ENCODE assay signal across 26 cellular contexts in the genomic region with DNA sequence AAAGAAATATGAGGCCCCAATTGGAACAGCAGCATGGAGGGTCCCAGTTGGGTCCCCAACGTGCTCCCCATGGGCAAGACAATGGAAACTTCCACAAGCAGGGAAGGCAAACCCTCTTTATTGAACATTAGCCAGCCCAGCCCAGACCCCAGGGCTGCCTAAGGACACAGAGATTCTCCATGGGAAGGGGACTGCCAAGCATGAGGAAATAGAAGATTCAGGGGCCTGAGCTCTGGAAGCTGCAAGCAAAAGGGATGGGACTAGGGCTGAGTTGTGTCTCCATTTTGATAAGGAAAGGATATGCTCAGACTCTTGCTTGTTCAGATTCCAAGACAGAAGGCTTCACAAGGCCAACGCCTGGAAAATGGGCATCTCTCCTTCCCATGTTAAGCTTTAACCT.
"Had no signal": no experiment of that assay in that cellular context is flagged by ENCODE, and none has a peak within 500 bp of the region (broad histone marks: within the 10 kb centered on the region; RNA-seq: fewer than 3 reads in every experiment).

No MANE protein-coding gene starts in this region.

- H2AFZ ChIP-seq: neural progenitor cell, parathyroid adenoma had no signal

- H3K4me3 Mint-ChIP-seq: mesothelial cell of epicardium; naive B cell; natural killer cell; nephron progenitor cell; neural progenitor cell; stimulated activated naive CD8-positive, alpha-beta T cell treated with anti-CD3 and anti-CD28 coated beads, Interleukin-15, amount 100 ng/mL, for 72 hours; type B pancreatic cell had no signal

- H3K9me3 ChIP-seq: lower lobe of right lung, neutrophil, psoas muscle, right lobe of liver, tibial nerve, uterus had no signal

- DNase-seq: hippocampal formation; kidney glomerular epithelial cell; left cardiac atrium; lower lobe of right lung; mammary epithelial cell; mesendoderm; naive B cell; natural killer cell; nephron progenitor cell; occipital lobe; psoas muscle; right lobe of liver; stimulated activated CD4-positive, alpha-beta T cell treated with anti-CD3 and anti-CD28 coated beads, Interleukin-12 subunit alpha, Interleukin-12 subunit beta, amount 100 ng/mL, for 4 hours; stimulated activated CD4-positive, alpha-beta T cell treated with anti-CD3 and anti-CD28 coated beads, Interleukin-15, amount 100 ng/mL, for 24 hours; stimulated activated CD4-positive, alpha-beta T cell treated with anti-CD3 and anti-CD28 coated beads, Interleukin-4, amount 100 ng/mL, for 1 hour; stimulated activated naive CD4-positive, alpha-beta T cell treated with Interleukin-2 at 50 U/mL for 16 hours; stimulated activated naive CD8-positive, alpha-beta T cell treated with anti-CD3 and anti-CD28 coated beads, Interleukin-15, amount 100 ng/mL, for 72 hours; substantia nigra; uterus had no signal

- H3K9ac ChIP-seq: neural progenitor cell, parathyroid adenoma had no signal

- H3K36me3 Mint-ChIP-seq: mesothelial cell of epicardium, natural killer cell had no signal

- H3K4me3 ChIP-seq: lower lobe of right lung, neural progenitor cell, psoas muscle, right lobe of liver, smooth muscle cell, tibial nerve, uterus had no signal

- H3K27me3 ChIP-seq: neural progenitor cell, neutrophil, right lobe of liver, tibial nerve, uterus had no signal

- H3K27ac ChIP-seq: lower lobe of right lung, neural progenitor cell, neutrophil, parathyroid adenoma, psoas muscle, right lobe of liver, tibial nerve, uterus had no signal

- H3K4me2 ChIP-seq: neural progenitor cell, smooth muscle cell had no signal

- H3K36me3 ChIP-seq: lower lobe of right lung, neural progenitor cell, neutrophil, right lobe of liver, tibial nerve, uterus had no signal

- ATAC-seq: left cardiac atrium; lower lobe of right lung; natural killer cell; psoas muscle; right lobe of liver; stimulated activated naive CD8-positive, alpha-beta T cell treated with anti-CD3 and anti-CD28 coated beads, Interleukin-15, amount 100 ng/mL, for 72 hours had no signal

- H3K9me3 Mint-ChIP-seq: mesothelial cell of epicardium; naive B cell; natural killer cell; nephron progenitor cell; neural progenitor cell; stimulated activated naive CD8-positive, alpha-beta T cell treated with anti-CD3 and anti-CD28 coated beads, Interleukin-15, amount 100 ng/mL, for 72 hours; type B pancreatic cell had no signal

- H3K4me1 ChIP-seq: parathyroid adenoma, right lobe of liver, uterus had no signal

- H3K27me3 Mint-ChIP-seq: naive B cell; stimulated activated naive CD8-positive, alpha-beta T cell treated with anti-CD3 and anti-CD28 coated beads, Interleukin-15, amount 100 ng/mL, for 72 hours had no signal

- H3K27ac Mint-ChIP-seq: mesothelial cell of epicardium, natural killer cell, nephron progenitor cell, type B pancreatic cell had no signal
